9 cellular contexts compared by ENCODE assay signal in genomic region chr6:73566954-73567591, GRCh38. TPM values are rescaled to one million over a fixed set of nuclear protein-coding genes. Genes with fewer than 3 reads are reported as not detected.
DNase-seq lines count a peak whose midpoint lies in the region; ATAC-seq and TF ChIP-seq lines count a peak whose summit lies in the region.
"Had no signal": no experiment of that assay in that cellular context is flagged by ENCODE, and none has a peak within 500 bp of the region (broad histone marks: within the 10 kb centered on the region; RNA-seq: fewer than 3 reads in every experiment).

No MANE protein-coding gene starts in this region.

- H3K36me3 ChIP-seq in colonic mucosa (no peaks in the 10 kb centered on the region), lung (ENCODE audit: control insufficient read depth in 2 of 2, insufficient read depth in 2 of 2, low read length in 2 of 2) (no peaks in the 10 kb centered on the region), vagina (no peaks in the 10 kb centered on the region), testis (ENCODE audit: low read depth, missing control alignments) (no peaks in the 10 kb centered on the region)

- no peak overlapping the region for H3K9ac ChIP-seq in colonic mucosa (ENCODE audit: low read depth in 2 of 2, low read length in 2 of 2)

- intact Hi-C loops in colonic mucosa (cut with DNase I) = loop anchor here (5.0 kb wide), 1 partner anchor 40 kb away; no protein-coding TSS in a partner anchor
- intact Hi-C loops in vagina (cut with DNase I) = no loop called here
- intact Hi-C loops in testis (cut with DNase I; ENCODE audit: low total_unique reads) = no loop called here

- ATAC-seq in lung (ENCODE audit: insufficient read depth, low FRiP score) (peak; percentile 72), HG02884 (IDR thresholded peaks at IDR 0.05; ENCODE audit: unreplicated experiment) (no peak), GM21423 (IDR thresholded peaks at IDR 0.05; ENCODE audit: unreplicated experiment) (no peak)

- H3K4me3 ChIP-seq in colonic mucosa (no peak overlapping the region), lung (no peak overlapping the region), vagina (no peak overlapping the region), testis (no peak overlapping the region)

- WGBS in lung, 2 donors = 53 to 57% methylated on average over 8 of the region's 8 CpGs
- WGBS in testis, 2 donors = 84 to 89% methylated on average over 8 of the region's 8 CpGs

- H3K27me3 ChIP-seq in colonic mucosa = no peaks in the 10 kb centered on the region
- no peaks in the 10 kb centered on the region for H3K27me3 ChIP-seq in lung (ENCODE audit: control insufficient read depth, insufficient read depth)
- H3K27me3 ChIP-seq in vagina = no peaks in the 10 kb centered on the region
- H3K27me3 ChIP-seq in testis = no peaks in the 10 kb centered on the region

- no peaks in the 10 kb centered on the region for H3K4me1 ChIP-seq in colonic mucosa
- H3K4me1 ChIP-seq in lung (ENCODE audit: control insufficient read depth in 2 of 2, insufficient read depth in 2 of 2, low read length in 2 of 2) = peaks cover 0 to 4% of the 10 kb centered on the region in 2 donors
- H3K4me1 ChIP-seq in vagina = peaks cover 11% of the 10 kb centered on the region
- no peaks in the 10 kb centered on the region for H3K4me1 ChIP-seq in testis

- DNase-seq in DMS53 (lab: John Stamatoyannopoulos, UW) (peak; percentile 45), DMS53 treated with DMSO at 0.1 percent for 48 hours (lab: John Stamatoyannopoulos, UW; ENCODE audit: unreplicated experiment) (no peak), colonic mucosa (peak; percentile 93), lung (ENCODE audit: low spot score) (peak; percentile 70), vagina (ENCODE audit: extremely low spot score in 2 of 2) (peak in 1 of 2 donors; percentile 92), testis (no peak)
- DNase-seq: 8988T had no signal

- H3K27ac ChIP-seq in colonic mucosa (peak overlapping the region; percentile 46), lung (ENCODE audit: low read depth in 1 of 2, low read length in 1 of 2) (peak overlapping the region; percentile 56 to 76), vagina (peak overlapping the region; percentile 59), testis (no peak overlapping the region)

- H3K9me3 ChIP-seq in colonic mucosa = no peaks in the 10 kb centered on the region
- H3K9me3 ChIP-seq in lung (ENCODE audit: control insufficient read depth in 2 of 2, insufficient read depth in 1 of 2, low read length in 1 of 2) = no peaks in the 10 kb centered on the region
- H3K9me3 ChIP-seq in vagina = no peaks in the 10 kb centered on the region
- no peaks in the 10 kb centered on the region for H3K9me3 ChIP-seq in testis

- TF ChIP-seq POLR2A in vagina (IDR thresholded peaks at IDR 0.05) = no peak
- TF ChIP-seq POLR2A in testis (IDR thresholded peaks at IDR 0.05) = no peak

- TF ChIP-seq CTCF in colonic mucosa (IDR thresholded peaks at IDR 0.05) (no peak), lung (IDR thresholded peaks at IDR 0.05; ENCODE audit: control extremely low read depth, extremely low read depth) (no peak), vagina (IDR thresholded peaks at IDR 0.05) (no peak), testis (IDR thresholded peaks at IDR 0.05) (no peak)

RNA-seq across cellular contexts. Expression of gene EEF1A1, which starts 46.2 kb away (rescaled TPM):
- total RNA-seq in colonic mucosa (1,000 to 10,000 TPM; 7,049 to 8,990 TPM), lung (over 10,000 TPM in 1 of 2 donors, 1,000 to 10,000 TPM in 1; 7,767 to 13,654 TPM), vagina (8,108 TPM), testis (1,000 to 10,000 TPM; 2,869 to 5,046 TPM)
- polyA plus RNA-seq in lung (1,000 to 10,000 TPM; 8,131 to 8,262 TPM), testis (ENCODE audit: insufficient read depth, low read depth, low replicate concordance) (5,086 TPM)

Comparison
In these comparisons a context has a peak if more than half of its experiments do, and no peak if none do; other contexts are left out.
1. DNase-seq: peak in DMS53 (single experiment), colonic mucosa (single experiment) and lung (single experiment); none in DMS53 treated with DMSO at 0.1 percent for 48 hours (single experiment) and testis (single experiment).
2. H3K27ac ChIP-seq: peak in colonic mucosa (single experiment), lung (2 of 2) and vagina (single experiment); none in testis (0 of 2).